1 cellular context compared by ENCODE assay signal in the genomic region with DNA sequence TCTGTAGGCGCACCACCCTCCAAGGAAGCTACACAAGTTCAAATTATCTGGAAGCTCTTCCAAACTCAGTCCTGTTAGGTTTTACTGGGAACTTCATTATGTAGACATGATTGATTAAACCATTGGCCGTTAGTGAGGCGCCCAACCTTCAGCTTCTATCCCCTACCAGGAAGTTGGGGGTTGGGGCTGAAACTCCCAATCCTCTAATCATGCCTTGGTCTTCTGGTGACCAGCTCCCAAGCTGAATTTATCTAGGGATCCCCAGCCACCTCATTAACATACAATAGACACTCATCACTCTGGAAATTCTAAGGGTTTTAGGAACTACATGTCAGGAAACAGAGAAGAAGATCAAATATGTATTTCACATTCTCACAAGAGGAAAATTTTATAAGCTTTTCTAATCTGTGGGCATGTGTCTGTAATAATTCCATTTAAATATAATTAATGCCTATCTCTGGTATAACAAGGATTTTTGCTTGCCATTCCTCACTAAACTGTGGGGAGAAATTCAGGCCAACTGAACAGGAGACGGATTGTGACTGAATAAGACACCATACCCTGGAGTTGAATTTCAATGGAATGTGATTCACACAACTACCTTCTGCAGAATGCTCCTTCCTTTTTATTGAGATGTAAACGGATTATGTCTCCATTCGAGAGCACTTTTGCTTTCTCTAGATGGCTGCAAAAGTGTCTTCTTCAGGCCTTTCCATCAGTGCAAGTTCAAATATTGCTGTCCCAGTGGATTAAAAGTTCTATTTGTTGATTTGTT.
TF ChIP-seq lines count a peak whose summit lies in the region.

No MANE protein-coding gene starts in this region.

TF ChIP-seq in WTC11, 78 proteins besides CTCF, POLR2A, EP300 and RAD21:
- TF ChIP-seq, protein P1, sequence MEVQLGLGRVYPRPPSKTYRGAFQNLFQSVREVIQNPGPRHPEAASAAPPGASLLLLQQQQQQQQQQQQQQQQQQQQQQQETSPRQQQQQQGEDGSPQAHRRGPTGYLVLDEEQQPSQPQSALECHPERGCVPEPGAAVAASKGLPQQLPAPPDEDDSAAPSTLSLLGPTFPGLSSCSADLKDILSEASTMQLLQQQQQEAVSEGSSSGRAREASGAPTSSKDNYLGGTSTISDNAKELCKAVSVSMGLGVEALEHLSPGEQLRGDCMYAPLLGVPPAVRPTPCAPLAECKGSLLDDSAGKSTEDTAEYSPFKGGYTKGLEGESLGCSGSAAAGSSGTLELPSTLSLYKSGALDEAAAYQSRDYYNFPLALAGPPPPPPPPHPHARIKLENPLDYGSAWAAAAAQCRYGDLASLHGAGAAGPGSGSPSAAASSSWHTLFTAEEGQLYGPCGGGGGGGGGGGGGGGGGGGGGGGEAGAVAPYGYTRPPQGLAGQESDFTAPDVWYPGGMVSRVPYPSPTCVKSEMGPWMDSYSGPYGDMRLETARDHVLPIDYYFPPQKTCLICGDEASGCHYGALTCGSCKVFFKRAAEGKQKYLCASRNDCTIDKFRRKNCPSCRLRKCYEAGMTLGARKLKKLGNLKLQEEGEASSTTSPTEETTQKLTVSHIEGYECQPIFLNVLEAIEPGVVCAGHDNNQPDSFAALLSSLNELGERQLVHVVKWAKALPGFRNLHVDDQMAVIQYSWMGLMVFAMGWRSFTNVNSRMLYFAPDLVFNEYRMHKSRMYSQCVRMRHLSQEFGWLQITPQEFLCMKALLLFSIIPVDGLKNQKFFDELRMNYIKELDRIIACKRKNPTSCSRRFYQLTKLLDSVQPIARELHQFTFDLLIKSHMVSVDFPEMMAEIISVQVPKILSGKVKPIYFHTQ (CRISPR knock-in tag; IDR thresholded peaks at IDR 0.05), result no peak
